In the genomic region with DNA sequence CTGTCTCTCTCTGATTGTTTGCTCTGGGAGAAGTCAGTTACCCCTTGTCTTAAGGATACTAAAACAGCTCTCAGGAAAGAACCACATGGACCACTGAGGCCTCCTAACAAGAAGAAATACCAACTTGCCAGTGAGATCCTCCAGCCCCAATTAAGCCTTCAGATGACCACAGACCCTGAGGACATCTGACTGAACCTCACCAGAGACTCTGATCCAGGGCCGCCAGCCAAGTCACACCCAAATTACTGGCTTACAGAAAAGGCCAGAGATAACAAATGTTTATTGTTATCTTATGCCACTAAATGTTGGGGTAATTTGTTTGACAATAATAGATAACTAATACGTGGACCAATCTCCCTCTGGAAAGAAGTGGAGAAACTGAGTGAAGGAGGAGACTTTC, we compare ENCODE assay signal across 24 cellular contexts. TPM values are rescaled to one million over a fixed set of nuclear protein-coding genes. Genes with fewer than 3 reads are reported as not detected.
"Had no signal": no experiment of that assay in that cellular context is flagged by ENCODE, and none has a peak within 500 bp of the region (broad histone marks: within the 10 kb centered on the region; RNA-seq: fewer than 3 reads in every experiment).

No MANE protein-coding gene starts in this region.

- DNase-seq: colonic mucosa; cortex of kidney; effector CD8-positive, alpha-beta T cell; effector memory CD8-positive, alpha-beta T cell; endodermal cell; esophagus squamous epithelium; foreskin fibroblast; foreskin melanocyte; gastrocnemius medialis; glutamatergic neuron; heart right ventricle; hippocampal formation; immature natural killer cell; islet precursor cell; kidney; kidney glomerular epithelial cell; left colon; left ventricle myocardium inferior; mammary epithelial cell; mesendoderm; midbrain had no signal

- H3K4me1 Mint-ChIP-seq: immature natural killer cell, memory B cell had no signal

- H3K9me3 Mint-ChIP-seq: effector memory CD8-positive, alpha-beta T cell had no signal

- H3K27ac Mint-ChIP-seq: dendritic cell treated with granulocyte-macrophage colony-stimulating factor and Interleukin-4, amounts not matched to agents 40 ng/mL and 50 ng/mL, for 4 days; effector memory CD8-positive, alpha-beta T cell; endodermal cell; immature natural killer cell; memory B cell had no signal

- H3K4me3 Mint-ChIP-seq: dendritic cell treated with granulocyte-macrophage colony-stimulating factor and Interleukin-4, amounts not matched to agents 40 ng/mL and 50 ng/mL, for 4 days; effector memory CD8-positive, alpha-beta T cell; endodermal cell; immature natural killer cell; memory B cell had no signal

- H3K27me3 Mint-ChIP-seq: memory B cell had no signal

RNA-seq across cellular contexts. Expression of gene SLC12A8, which starts 40.2 kb away (rescaled TPM):
- total RNA-seq: left ventricle myocardium inferior, mononuclear cell had no signal
